15 cellular contexts compared by ENCODE assay signal in genomic region chr19:43229315-43229714, GRCh38. TPM values are rescaled to one million over a fixed set of nuclear protein-coding genes. Genes with fewer than 3 reads are reported as not detected.
DNase-seq lines count a peak whose midpoint lies in the region; ATAC-seq and TF ChIP-seq lines count a peak whose summit lies in the region.
"Had no signal": no experiment of that assay in that cellular context is flagged by ENCODE, and none has a peak within 500 bp of the region (broad histone marks: within the 10 kb centered on the region; RNA-seq: fewer than 3 reads in every experiment).

No MANE protein-coding gene starts in this region.

- H3K27me3 ChIP-seq in Karpas-422 (ENCODE audit: low read length) = no peaks in the 10 kb centered on the region
- no peaks in the 10 kb centered on the region for H3K27me3 ChIP-seq in WERI-Rb-1 (ENCODE audit: insufficient read depth, low read depth, severe bottlenecking)
- H3K27me3 ChIP-seq: heart right ventricle, upper lobe of left lung had no signal

- H3K4me3 ChIP-seq in Karpas-422 (ENCODE audit: low read length) = no peak overlapping the region
- H3K4me3 ChIP-seq in WERI-Rb-1 (ENCODE audit: low read depth, low read length) = no peak overlapping the region
- H3K4me3 ChIP-seq: GM12878, heart right ventricle, upper lobe of left lung had no signal

- H3K79me2 ChIP-seq in Karpas-422 (ENCODE audit: low read length) = no peaks in the 10 kb centered on the region

- H3K9me2 ChIP-seq in Karpas-422 (replicated peaks; ENCODE audit: insufficient read depth, low read length) = no peaks in the 10 kb centered on the region

- H3K9ac ChIP-seq in Karpas-422 (ENCODE audit: low read length) = no peak overlapping the region

- no peaks in the 10 kb centered on the region for H3K4me1 ChIP-seq in Karpas-422 (ENCODE audit: low read length)
- H3K4me1 ChIP-seq: heart right ventricle, upper lobe of left lung had no signal

- no peaks in the 10 kb centered on the region for H3K36me3 ChIP-seq in Karpas-422 (ENCODE audit: insufficient read depth, low read length)
- H3K36me3 ChIP-seq in WERI-Rb-1 = no peaks in the 10 kb centered on the region
- H3K36me3 ChIP-seq: heart right ventricle, upper lobe of left lung had no signal

- no peak overlapping the region for H2AFZ ChIP-seq in Karpas-422 (ENCODE audit: low read length)

- H4K20me1 ChIP-seq in Karpas-422 (ENCODE audit: insufficient read depth, low read depth, low read length) = no peaks in the 10 kb centered on the region

- peak; percentile 1 for DNase-seq in GM03348 (ENCODE audit: low spot score)
- peak; percentile 67 for DNase-seq in Karpas-422
- no peak for DNase-seq in WERI-Rb-1
- peak; percentile 16 for DNase-seq in iris pigment epithelial cell (ENCODE audit: low read depth)
- no peak for DNase-seq in DMS79 treated with DMSO at 0.1 percent for 48 hours (lab: John Stamatoyannopoulos, UW)
- DNase-seq in T-helper 2 cell = no peak
- no peak for DNase-seq in stimulated activated CD4-positive, alpha-beta T cell treated with anti-CD3 and anti-CD28 coated beads, Interleukin-2, amount 100 ng/mL, for 48 hours
- DNase-seq: amygdala; effector memory CD4-positive, alpha-beta T cell; heart right ventricle; NCI-H2171 treated with DMSO at 0.1 percent for 48 hours; upper lobe of left lung had no signal

- H3K27ac ChIP-seq in Karpas-422 (ENCODE audit: low read length) (no peak overlapping the region), WERI-Rb-1 (no peak overlapping the region)
- H3K27ac ChIP-seq: heart right ventricle, upper lobe of left lung had no signal

- ATAC-seq in HG02642 (IDR thresholded peaks at IDR 0.05; ENCODE audit: poor library complexity, unreplicated experiment) = no peak
- ATAC-seq: GM12878 had no signal

- TF ChIP-seq CTCF in WERI-Rb-1 (IDR thresholded peaks at IDR 0.05; ENCODE audit: low read depth, low read length) = peak; percentile 28; the same call in 1 of the 2 replicates

- H3K4me2 ChIP-seq in Karpas-422 (ENCODE audit: low read depth, low read length, poor library complexity, severe bottlenecking) = no peak overlapping the region

- H3K9me3 ChIP-seq in Karpas-422 (ENCODE audit: low read length) (no peaks in the 10 kb centered on the region), WERI-Rb-1 (ENCODE audit: severe bottlenecking) (peaks cover 33% of the 10 kb centered on the region)

RNA-seq across cellular contexts. Expression of gene PSG4, which starts 23.9 kb away (rescaled TPM):
- not detected in 2 replicates for total RNA-seq in Karpas-422 (2014; rRNA removed; shearing (Covaris generic); ENCODE audit: low replicate concordance)
- total RNA-seq: GM12878, heart right ventricle, upper lobe of left lung had no signal

RNA-seq across cellular contexts. Expression of gene PSG9, which starts 40.0 kb away (rescaled TPM):
- not detected in 2 replicates for total RNA-seq in Karpas-422 (2014; rRNA removed; shearing (Covaris generic); ENCODE audit: low replicate concordance)
- total RNA-seq: GM12878, heart right ventricle, lower leg skin, upper lobe of left lung had no signal

RNA-seq across cellular contexts. Expression of gene PSG5, which starts 43.0 kb away (rescaled TPM):
- not detected in 2 replicates for total RNA-seq in Karpas-422 (2014; rRNA removed; shearing (Covaris generic); ENCODE audit: low replicate concordance)
- total RNA-seq: GM12878, heart right ventricle, upper lobe of left lung had no signal

Comparison
In these comparisons a context has a peak if more than half of its experiments do, and no peak if none do; other contexts are left out.
1. DNase-seq: peak in GM03348 (single experiment), Karpas-422 (single experiment) and iris pigment epithelial cell (single experiment); none in WERI-Rb-1 (single experiment), DMS79 treated with DMSO at 0.1 percent for 48 hours (single experiment), T-helper 2 cell (0 of 5) and stimulated activated CD4-positive, alpha-beta T cell treated with anti-CD3 and anti-CD28 coated beads, Interleukin-2, amount 100 ng/mL, for 48 hours (0 of 2).